In genomic region chrX:119942173-119942819, GRCh38 we compare ENCODE assay signal across 10 cellular contexts. TPM values are rescaled to one million over a fixed set of nuclear protein-coding genes. Genes with fewer than 3 reads are reported as not detected.
A peak's percentile ranks its signal among the peaks of the same experiment; 100 is the strongest.
DNase-seq lines count a peak whose midpoint lies in the region; ATAC-seq, FAIRE-seq and TF ChIP-seq lines count a peak whose summit lies in the region.
"Had no signal": no experiment of that assay in that cellular context is flagged by ENCODE, and none has a peak within 500 bp of the region (broad histone marks: within the 10 kb centered on the region; RNA-seq: fewer than 3 reads in every experiment).

No MANE protein-coding gene starts in this region.

- no peaks in the 10 kb centered on the region for H3K27me3 Mint-ChIP-seq in central memory CD8-positive, alpha-beta T cell

- peak overlapping the region; percentile 94 for H3K4me2 ChIP-seq in A549

- DNase-seq in A549 (ENCODE audit: low read depth in 1 of 2, low spot score in 1 of 2) (no peak), mucosa of gallbladder (ENCODE audit: low spot score) (no peak), NCI-H526 (lab: John Stamatoyannopoulos, UW) (no peak)
- DNase-seq in central memory CD8-positive, alpha-beta T cell (ENCODE audit: low spot score in 2 of 2): no peak
- DNase-seq: NCI-H1048 had no signal

- no peaks in the 10 kb centered on the region for H3K36me3 ChIP-seq in HUES6 (ENCODE audit: control insufficient read depth, insufficient read depth, low read length)
- no peaks in the 10 kb centered on the region for H3K36me3 ChIP-seq in muscle layer of duodenum (ENCODE audit: control insufficient read depth in 1 of 2, insufficient read depth in 2 of 2, low read length in 2 of 2)

- peak overlapping the region; percentile 93 for H3K27ac Mint-ChIP-seq in central memory CD8-positive, alpha-beta T cell (ENCODE audit: low read depth)

- WGBS in A549 (ENCODE audit: missing lambda C conversion rate): 65% methylated on average over 13 of the region's 13 CpGs

- H3K9me3 Mint-ChIP-seq in central memory CD8-positive, alpha-beta T cell: no peaks in the 10 kb centered on the region

- TF ChIP-seq CTCF in A549 (IDR thresholded peaks at IDR 0.05): no peak

- H3K4me1 ChIP-seq in A549 (peaks cover 10% of the 10 kb centered on the region; the same call in 2 of the 3 replicates), HUES6 (ENCODE audit: control insufficient read depth, insufficient read depth, low read length) (no peaks in the 10 kb centered on the region), muscle layer of duodenum (ENCODE audit: control insufficient read depth in 1 of 2, insufficient read depth in 2 of 2, low read length in 2 of 2) (peaks cover 0 to 14% of the 10 kb centered on the region in 2 donors)

- TF ChIP-seq EP300 in A549 (IDR thresholded peaks at IDR 0.05): no peak

- peak overlapping the region; percentile 76 for H3K4me3 ChIP-seq in A549
- H3K4me3 ChIP-seq in HUES6 (ENCODE audit: low read depth, low read length): peak overlapping the region; percentile 85
- H3K4me3 ChIP-seq in muscle layer of duodenum (ENCODE audit: low read depth in 1 of 2, low read length in 2 of 2): peak overlapping the region; percentile 80 to 90

- peak overlapping the region; percentile 79 for H3K9ac ChIP-seq in HUES6 (ENCODE audit: low read length)

- POLR2A ChIA-PET in A549 (lab: Yijun Ruan, JAX): no interaction called here

- no peak for TF ChIP-seq RAD21 in A549 (conservative IDR thresholded peaks at IDR 0.05 in 1 of 2, IDR thresholded peaks at IDR 0.05 in 1 of 2)

- H3K27me3 ChIP-seq in HUES6 (ENCODE audit: control insufficient read depth, insufficient read depth, low read length) (no peaks in the 10 kb centered on the region), muscle layer of duodenum (ENCODE audit: low read depth, low read length) (no peaks in the 10 kb centered on the region)

- peak overlapping the region; percentile 89 for H3K4me3 Mint-ChIP-seq in central memory CD8-positive, alpha-beta T cell

- H3K9me3 ChIP-seq in A549 (no peaks in the 10 kb centered on the region), HUES6 (ENCODE audit: control insufficient read depth, insufficient read depth, low read depth, low read length) (no peaks in the 10 kb centered on the region; the same call in 1 of the 2 replicates), muscle layer of duodenum (ENCODE audit: control insufficient read depth in 1 of 2, low read length in 2 of 2) (no peaks in the 10 kb centered on the region)

- peaks cover 20% of the 10 kb centered on the region for H3K4me1 Mint-ChIP-seq in central memory CD8-positive, alpha-beta T cell

- no peak for ATAC-seq in A549
- no peak for ATAC-seq in central memory CD8-positive, alpha-beta T cell (replicated peaks; ENCODE audit: extremely low read depth, poor library complexity, severe bottlenecking)
- no peak for ATAC-seq in HG03354 (IDR thresholded peaks at IDR 0.05; ENCODE audit: poor library complexity, severe bottlenecking, unreplicated experiment)
- ATAC-seq in HG02759 (IDR thresholded peaks at IDR 0.05; ENCODE audit: unreplicated experiment): no peak

- FAIRE-seq in A549 (lab: Jason Lieb, UNC): no peak
- FAIRE-seq: colon had no signal

- H3K36me3 Mint-ChIP-seq in central memory CD8-positive, alpha-beta T cell (ENCODE audit: insufficient read depth): peaks cover 17% of the 10 kb centered on the region

- CTCF ChIA-PET in A549 (lab: Yijun Ruan, JAX): no interaction called here

- no peak for TF ChIP-seq POLR2A in A549 (IDR thresholded peaks at IDR 0.05; ENCODE audit: low read length)

- peak overlapping the region; percentile 85 to 97 for H3K27ac ChIP-seq in A549
- H3K27ac ChIP-seq in HUES6 (ENCODE audit: low read depth, low read length): no peak overlapping the region
- H3K27ac ChIP-seq in muscle layer of duodenum (ENCODE audit: low read length): peak overlapping the region; percentile 78

TF ChIP-seq in A549, 52 proteins besides CTCF, POLR2A, EP300 and RAD21:
- TF ChIP-seq ZFP36 (IDR thresholded peaks at IDR 0.05; ENCODE audit: borderline replicate concordance, partially characterized antibody) (no peak), ZNF302 (CRISPR knock-in tag; IDR thresholded peaks at IDR 0.05) (no peak), EHF (CRISPR knock-in tag; IDR thresholded peaks at IDR 0.05) (no peak)
- TF ChIP-seq, protein P1, sequence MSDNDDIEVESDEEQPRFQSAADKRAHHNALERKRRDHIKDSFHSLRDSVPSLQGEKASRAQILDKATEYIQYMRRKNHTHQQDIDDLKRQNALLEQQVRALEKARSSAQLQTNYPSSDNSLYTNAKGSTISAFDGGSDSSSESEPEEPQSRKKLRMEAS (IDR thresholded peaks at IDR 0.05): no peak
- TF ChIP-seq, protein P2, sequence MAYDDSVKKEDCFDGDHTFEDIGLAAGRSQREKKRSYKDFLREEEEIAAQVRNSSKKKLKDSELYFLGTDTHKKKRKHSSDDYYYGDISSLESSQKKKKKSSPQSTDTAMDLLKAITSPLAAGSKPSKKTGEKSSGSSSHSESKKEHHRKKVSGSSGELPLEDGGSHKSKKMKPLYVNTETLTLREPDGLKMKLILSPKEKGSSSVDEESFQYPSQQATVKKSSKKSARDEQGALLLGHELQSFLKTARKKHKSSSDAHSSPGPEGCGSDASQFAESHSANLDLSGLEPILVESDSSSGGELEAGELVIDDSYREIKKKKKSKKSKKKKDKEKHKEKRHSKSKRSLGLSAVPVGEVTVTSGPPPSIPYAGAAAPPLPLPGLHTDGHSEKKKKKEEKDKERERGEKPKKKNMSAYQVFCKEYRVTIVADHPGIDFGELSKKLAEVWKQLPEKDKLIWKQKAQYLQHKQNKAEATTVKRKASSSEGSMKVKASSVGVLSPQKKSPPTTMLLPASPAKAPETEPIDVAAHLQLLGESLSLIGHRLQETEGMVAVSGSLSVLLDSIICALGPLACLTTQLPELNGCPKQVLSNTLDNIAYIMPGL (CRISPR knock-in tag; IDR thresholded peaks at IDR 0.05; ENCODE audit: borderline replicate concordance): no peak

RNA-seq across cellular contexts. Expression of gene NKAP, which starts 1.3 kb away (rescaled TPM):
- polyA plus RNA-seq in A549 (2011; rRNA removed) (7.7 and 16.9 TPM in 2 replicates), A549 (2017; fragmentation: RNase III; extraction: RNeasy Plus Mini Kit Qiagen cat#74134 plus additional on column Dnase treatment) (5.9 to 6.6 TPM (median 6.3 TPM) in 3 replicates)
- polyA plus RNA-seq in A549 (2012; cell fraction: cytosol; rRNA removed): 3.4 and 3.5 TPM in 2 replicates
- 2.5 and 3.0 TPM in 2 replicates for polyA plus RNA-seq in A549 (2012; cell fraction: nucleus; rRNA removed)
- polyA minus RNA-seq in A549 (2011; rRNA and poly(A)+ RNA removed): 1.5 and 1.6 TPM in 2 replicates
- 7.1 TPM for total RNA-seq in mucosa of gallbladder

RNA-seq across cellular contexts. Expression of gene AKAP14, which starts 46.6 kb away (rescaled TPM):
- polyA plus RNA-seq in A549 (2011; rRNA removed): 0.09 TPM in 1 of 2 replicates, not detected in the other
- not detected in 2 replicates for polyA plus RNA-seq in A549 (2012; cell fraction: cytosol; rRNA removed)
- not detected in 2 replicates for polyA plus RNA-seq in A549 (2012; cell fraction: nucleus; rRNA removed)
- polyA plus RNA-seq in A549 (2017; fragmentation: RNase III; extraction: RNeasy Plus Mini Kit Qiagen cat#74134 plus additional on column Dnase treatment): not detected in 3 replicates
- polyA minus RNA-seq in A549 (2011; rRNA and poly(A)+ RNA removed): not detected in 2 replicates
- not detected for total RNA-seq in mucosa of gallbladder
